In genomic region chr16:88452485-88453216, GRCh38 we compare ENCODE assay signal across 8 cellular contexts. TPM values are rescaled to one million over a fixed set of nuclear protein-coding genes. Genes with fewer than 3 reads are reported as not detected.
DNase-seq lines count a peak whose midpoint lies in the region; ATAC-seq and TF ChIP-seq lines count a peak whose summit lies in the region.

No MANE protein-coding gene starts in this region.

- TF ChIP-seq CTCF in chondrocyte (IDR thresholded peaks at IDR 0.05) = no peak

- H3K4me1 ChIP-seq in ACC112 (ENCODE audit: control insufficient read depth, insufficient read depth, low read length, unreplicated experiment) = peaks cover 22% of the 10 kb centered on the region

- H3K79me2 ChIP-seq in ACC112 (ENCODE audit: control insufficient read depth, insufficient read depth, low read length, unreplicated experiment) = peaks cover 12% of the 10 kb centered on the region

- peak overlapping the region; percentile 76 for H3K4me3 Mint-ChIP-seq in chondrocyte (ENCODE audit: unreplicated experiment)

- peak overlapping the region; percentile 3 for H2AFZ ChIP-seq in ACC112 (ENCODE audit: low read length, unreplicated experiment)

- H3K4me1 Mint-ChIP-seq in chondrocyte (ENCODE audit: low read depth) = peaks cover 14% of the 10 kb centered on the region

- peak overlapping the region; percentile 76 for H3K4me3 ChIP-seq in ACC112 (ENCODE audit: low read depth, low read length)

- DNase-seq in NCI-H2227 (lab: John Stamatoyannopoulos, UW; ENCODE audit: unreplicated experiment) = peak; percentile 93
- DNase-seq in activated CD4-positive, alpha-beta T cell treated with anti-CD3 and anti-CD28 coated beads for 24 hours (ENCODE audit: low read depth in 2 of 2) = peak; percentile 99
- peak; percentile 98 for DNase-seq in chondrocyte (ENCODE audit: low spot score)
- DNase-seq in kidney glomerular epithelial cell (lab: John Stamatoyannopoulos, UW) = peak; percentile 88
- DNase-seq in stimulated activated CD4-positive, alpha-beta T cell treated with anti-CD3 and anti-CD28 coated beads, Interleukin-15, amount 100 ng/mL, for 24 hours = peak; percentile 99

- ATAC-seq in GM18867 (IDR thresholded peaks at IDR 0.05; ENCODE audit: unreplicated experiment) (peak; percentile 59), HG03103 (IDR thresholded peaks at IDR 0.05; ENCODE audit: low read depth, unreplicated experiment) (peak; percentile 57)

- no peaks in the 10 kb centered on the region for H3K36me3 ChIP-seq in ACC112 (ENCODE audit: insufficient read depth, low read length)

- H3K27me3 ChIP-seq in ACC112 (ENCODE audit: insufficient read depth, low read length) = no peaks in the 10 kb centered on the region

- no peaks in the 10 kb centered on the region for H3K36me3 Mint-ChIP-seq in chondrocyte (ENCODE audit: low read depth)

- H3K9me3 Mint-ChIP-seq in chondrocyte (ENCODE audit: low read depth) = no peaks in the 10 kb centered on the region

- no peak overlapping the region for H3K27ac ChIP-seq in ACC112 (ENCODE audit: low read depth, low read length)

- H3K27me3 Mint-ChIP-seq in chondrocyte (ENCODE audit: low read depth) = no peaks in the 10 kb centered on the region

- H3K27ac Mint-ChIP-seq in chondrocyte (ENCODE audit: unreplicated experiment) = no peak overlapping the region

RNA-seq across cellular contexts. Expression of gene ZFPM1, which starts 0.4 kb away (rescaled TPM):
- total RNA-seq in chondrocyte = 4.4 to 7.6 TPM (median 7.0 TPM) in 3 replicates
